Comparison of ENCODE assay signal across 9 cellular contexts in the genomic region with DNA sequence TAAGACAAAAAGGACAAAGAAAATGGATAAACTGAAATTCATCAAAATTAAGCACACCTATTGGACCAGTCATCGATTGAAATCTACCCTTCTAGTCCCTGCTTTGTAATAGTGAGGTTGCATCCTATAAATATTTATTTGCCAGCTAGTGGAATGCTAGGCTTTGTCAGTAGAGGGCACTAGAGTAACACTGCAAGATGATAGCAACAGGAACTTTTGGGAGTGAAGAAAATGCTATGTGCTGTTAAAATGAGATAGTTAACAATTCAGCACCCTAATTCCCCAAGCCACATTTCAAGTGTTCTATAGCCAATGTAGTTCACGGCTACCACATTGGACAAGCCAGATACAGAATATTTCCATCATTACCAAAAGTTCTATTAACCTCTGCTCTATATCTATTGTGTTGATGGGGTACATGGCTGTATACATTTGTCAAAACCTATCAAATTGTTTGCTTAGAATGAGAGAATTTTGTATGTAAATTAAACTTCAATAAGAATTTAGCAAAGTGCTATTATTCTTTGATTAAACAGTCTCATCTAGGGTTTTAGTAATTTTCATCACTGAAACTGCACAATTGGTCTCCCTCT.
DNase-seq lines count a peak whose midpoint lies in the region; ATAC-seq, FAIRE-seq and TF ChIP-seq lines count a peak whose summit lies in the region.
"Had no signal": no experiment of that assay in that cellular context is flagged by ENCODE, and none has a peak within 500 bp of the region (broad histone marks: within the 10 kb centered on the region; RNA-seq: fewer than 3 reads in every experiment).

No MANE protein-coding gene starts in this region.

- no peaks in the 10 kb centered on the region for H3K9me3 Mint-ChIP-seq in natural killer cell
- H3K9me3 Mint-ChIP-seq: natural killer cell treated with Interleukin-12 subunit alpha and Interleukin-12 subunit beta and Interleukin-15 and Interleukin-18, amount 100 ng/mL, for 72 hours had no signal

- H3K4me1 ChIP-seq in DOHH2 (ENCODE audit: control insufficient read depth, low read length): no peaks in the 10 kb centered on the region

- H3K79me2 ChIP-seq in DOHH2 (ENCODE audit: control insufficient read depth, low read length): no peaks in the 10 kb centered on the region

- no peaks in the 10 kb centered on the region for H3K9me2 ChIP-seq in DOHH2 (replicated peaks; ENCODE audit: control insufficient read depth, low read length)

- TF ChIP-seq CTCF in 22Rv1 (IDR thresholded peaks at IDR 0.05): peak; percentile 99
- peak; percentile 98 for TF ChIP-seq CTCF in DOHH2 (IDR thresholded peaks at IDR 0.05; ENCODE audit: low read depth, low read length, poor library complexity, severe bottlenecking)
- TF ChIP-seq CTCF in epithelial cell of esophagus (IDR thresholded peaks at IDR 0.05; ENCODE audit: insufficient read depth, low read depth, low read length, missing control alignments): peak; percentile 99
- peak; percentile 75 for TF ChIP-seq CTCF in natural killer cell (IDR thresholded peaks at IDR 0.05)

- no peaks in the 10 kb centered on the region for H3K36me3 ChIP-seq in DOHH2 (ENCODE audit: control insufficient read depth, low read length)

- no peaks in the 10 kb centered on the region for H3K27me3 Mint-ChIP-seq in natural killer cell (ENCODE audit: low read depth in 2 of 2)

- H3K9me3 ChIP-seq in DOHH2 (ENCODE audit: control insufficient read depth, insufficient read depth, low read length): no peaks in the 10 kb centered on the region

- H3K4me1 Mint-ChIP-seq in natural killer cell: no peaks in the 10 kb centered on the region

- H4K20me1 ChIP-seq in DOHH2 (ENCODE audit: control insufficient read depth, insufficient read depth, low read depth, low read length): no peaks in the 10 kb centered on the region

- no peaks in the 10 kb centered on the region for H3K27me3 ChIP-seq in DOHH2 (ENCODE audit: control insufficient read depth, low read length)

- H3K27ac Mint-ChIP-seq in natural killer cell: no peak overlapping the region
- H3K27ac Mint-ChIP-seq: natural killer cell treated with Interleukin-12 subunit alpha and Interleukin-12 subunit beta and Interleukin-15 and Interleukin-18, amount 100 ng/mL, for 72 hours had no signal

- no peaks in the 10 kb centered on the region for H3K36me3 Mint-ChIP-seq in natural killer cell
- H3K36me3 Mint-ChIP-seq: natural killer cell treated with Interleukin-12 subunit alpha and Interleukin-12 subunit beta and Interleukin-15 and Interleukin-18, amount 100 ng/mL, for 72 hours had no signal

- no peak overlapping the region for H3K4me3 Mint-ChIP-seq in natural killer cell
- H3K4me3 Mint-ChIP-seq: natural killer cell treated with Interleukin-12 subunit alpha and Interleukin-12 subunit beta and Interleukin-15 and Interleukin-18, amount 100 ng/mL, for 72 hours had no signal

- no peak for FAIRE-seq in HTR-8/SVneo (lab: Jason Lieb, UNC)

- H3K27ac ChIP-seq in 22Rv1 (no peak overlapping the region), DOHH2 (ENCODE audit: low read depth, low read length) (no peak overlapping the region)

- ATAC-seq in GM21576 (IDR thresholded peaks at IDR 0.05; ENCODE audit: unreplicated experiment) (peak; percentile 93), natural killer cell (peak; percentile 71 to 78 (median 72))

- H3F3A ChIP-seq in DOHH2 (ENCODE audit: control insufficient read depth, insufficient read depth): no peaks in the 10 kb centered on the region

- peak overlapping the region; percentile 22; the same call in 1 of the 2 replicates for H3K4me2 ChIP-seq in DOHH2 (ENCODE audit: low read length)

- intact Hi-C loops in natural killer cell (cut with micrococcal nuclease): loop anchor here (1.0 to 5.0 kb wide), 3 partner anchors 319 to 1162 kb away; no protein-coding TSS in a partner anchor

- DNase-seq in HTR-8/SVneo (ENCODE audit: insufficient read length, low spot score): peak; percentile 30
- DNase-seq in SHP77 treated with DMSO at 0.1 percent for 48 hours (lab: John Stamatoyannopoulos, UW): peak; percentile 5
- peak; percentile 80 for DNase-seq in epithelial cell of esophagus (ENCODE audit: low read depth)
- DNase-seq in natural killer cell: no peak
- no peak for DNase-seq in T-helper 9 cell

- no peak overlapping the region for H3K4me3 ChIP-seq in DOHH2 (ENCODE audit: low read length)
- H3K4me3 ChIP-seq in epithelial cell of esophagus (ENCODE audit: low read length): no peak overlapping the region

Comparison
In these comparisons a context has a peak if more than half of its experiments do, and no peak if none do; other contexts are left out.
1. DNase-seq: peak in HTR-8/SVneo (single experiment), SHP77 treated with DMSO at 0.1 percent for 48 hours (single experiment) and epithelial cell of esophagus (single experiment); none in natural killer cell (single experiment) and T-helper 9 cell (single experiment).
2. Peak in every context shown above with its lines, with median percentiles within 50 percentile points of each other: CTCF ChIP-seq.